ENCODE assay signal across 30 cellular contexts in the genomic region with DNA sequence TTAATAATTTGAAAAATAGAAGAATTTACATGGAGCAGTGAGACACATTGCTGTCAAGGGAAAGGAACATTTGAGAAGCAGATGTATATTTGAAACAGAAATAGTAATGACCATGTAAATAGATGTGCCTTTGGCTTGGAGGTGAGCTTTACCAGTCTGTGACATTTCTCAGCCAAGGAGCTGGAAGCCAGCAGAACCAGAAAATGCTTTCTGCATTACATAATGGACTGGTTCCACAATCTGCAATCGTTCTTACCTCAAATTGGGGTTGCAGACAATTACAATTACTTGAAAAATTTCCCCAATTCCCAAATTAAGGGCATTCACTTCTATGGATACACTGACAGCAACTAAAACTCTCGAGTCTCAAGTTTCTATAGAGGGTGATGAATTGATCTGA. TPM values are rescaled to one million over a fixed set of nuclear protein-coding genes. Genes with fewer than 3 reads are reported as not detected.
"Had no signal": no experiment of that assay in that cellular context is flagged by ENCODE, and none has a peak within 500 bp of the region (broad histone marks: within the 10 kb centered on the region; RNA-seq: fewer than 3 reads in every experiment).

No MANE protein-coding gene starts in this region.

- H3K27ac Mint-ChIP-seq: activated CD4-positive, alpha-beta memory T cell treated with anti-CD3 and anti-CD28 coated beads, Interleukin-2, amount 10 ng/mL, durations not matched to agents 7 days and 5 days; activated CD8-positive, alpha-beta memory T cell treated with anti-CD3 and anti-CD28 coated beads, Interleukin-2, amount 10 ng/mL, durations not matched to agents 7 days and 5 days; activated naive CD4-positive, alpha-beta T cell treated with anti-CD3 and anti-CD28 coated beads, Interleukin-2, amount 10 ng/mL, durations not matched to agents 7 days and 5 days; activated naive CD8-positive, alpha-beta T cell; activated naive CD8-positive, alpha-beta T cell treated with anti-CD3 and anti-CD28 coated beads, Interleukin-2, amount 50 U/mL, for 24 hours had no signal

- H3K4me1 Mint-ChIP-seq: activated CD4-positive, alpha-beta memory T cell treated with anti-CD3 and anti-CD28 coated beads, Interleukin-2, amount 10 ng/mL, durations not matched to agents 7 days and 5 days; activated CD8-positive, alpha-beta memory T cell treated with anti-CD3 and anti-CD28 coated beads, Interleukin-2, amount 10 ng/mL, durations not matched to agents 7 days and 5 days; activated naive CD4-positive, alpha-beta T cell treated with anti-CD3 and anti-CD28 coated beads, Interleukin-2, amount 10 ng/mL, durations not matched to agents 7 days and 5 days; activated naive CD8-positive, alpha-beta T cell treated with anti-CD3 and anti-CD28 coated beads, Interleukin-2, amount 50 U/mL, for 24 hours; central memory CD8-positive, alpha-beta T cell had no signal

- H3K9me3 ChIP-seq: Peyer's patch had no signal

- ATAC-seq: activated CD8-positive, alpha-beta memory T cell treated with anti-CD3 and anti-CD28 coated beads, Interleukin-2, amount 10 ng/mL, durations not matched to agents 7 days and 5 days; activated naive CD8-positive, alpha-beta T cell treated with anti-CD3 and anti-CD28 coated beads, Interleukin-2, amount 50 U/mL, for 24 hours had no signal

- H3K4me3 Mint-ChIP-seq: activated CD4-positive, alpha-beta memory T cell treated with anti-CD3 and anti-CD28 coated beads, Interleukin-2, amount 10 ng/mL, durations not matched to agents 7 days and 5 days; activated CD8-positive, alpha-beta memory T cell treated with anti-CD3 and anti-CD28 coated beads, Interleukin-2, amount 10 ng/mL, durations not matched to agents 7 days and 5 days; activated naive CD4-positive, alpha-beta T cell treated with anti-CD3 and anti-CD28 coated beads, Interleukin-2, amount 10 ng/mL, durations not matched to agents 7 days and 5 days; activated naive CD8-positive, alpha-beta T cell; activated naive CD8-positive, alpha-beta T cell treated with anti-CD3 and anti-CD28 coated beads, Interleukin-2, amount 50 U/mL, for 24 hours; central memory CD8-positive, alpha-beta T cell had no signal

- H3K36me3 Mint-ChIP-seq: activated CD8-positive, alpha-beta memory T cell treated with anti-CD3 and anti-CD28 coated beads, Interleukin-2, amount 10 ng/mL, durations not matched to agents 7 days and 5 days; activated naive CD4-positive, alpha-beta T cell treated with anti-CD3 and anti-CD28 coated beads, Interleukin-2, amount 10 ng/mL, durations not matched to agents 7 days and 5 days; activated naive CD8-positive, alpha-beta T cell had no signal

- H3K4me3 ChIP-seq: cardiac muscle cell, Peyer's patch had no signal

- H3K27ac ChIP-seq: brain microvascular endothelial cell, cardiac muscle cell, Peyer's patch, WERI-Rb-1 had no signal

- DNase-seq: activated CD4-positive, alpha-beta memory T cell treated with anti-CD3 and anti-CD28 coated beads, Interleukin-2, amount 10 ng/mL, durations not matched to agents 7 days and 5 days; activated CD4-positive, alpha-beta T cell treated with anti-CD3 and anti-CD28 coated beads for 1 hour; activated CD4-positive, alpha-beta T cell treated with anti-CD3 and anti-CD28 coated beads for 48 hours; activated CD4-positive, CD25-positive, alpha-beta regulatory T cell; activated CD8-positive, alpha-beta memory T cell treated with anti-CD3 and anti-CD28 coated beads for 24 hours; activated CD8-positive, alpha-beta memory T cell treated with anti-CD3 and anti-CD28 coated beads, Interleukin-2, amount 10 ng/mL, durations not matched to agents 7 days and 5 days; activated CD8-positive, alpha-beta memory T cell treated with anti-CD3 and anti-CD28 coated beads, Interleukin-2, amount 50 U/mL, for 48 hours; activated effector memory CD4-positive, alpha-beta T cell treated with Interleukin-2 at 50 U/mL for 16 hours; activated naive CD4-positive, alpha-beta T cell treated with anti-CD3 and anti-CD28 coated beads, Interleukin-2, amount 10 ng/mL, durations not matched to agents 7 days and 5 days; activated naive CD8-positive, alpha-beta T cell treated with anti-CD3 and anti-CD28 coated beads, Interleukin-2, amount 50 U/mL, for 24 hours; activated T-cell treated with anti-CD3 and anti-CD28 coated beads, Interleukin-2, amount 50 U/mL, for 48 hours; anterior cingulate cortex; brain microvascular endothelial cell; Karpas-422; KBM-7; NCI-H1105; NCI-H1417 treated with DMSO at 0.1 percent for 48 hours; NCI-H187 treated with DMSO at 0.1 percent for 48 hours; NCI-H2081; NCI-H2171 treated with DMSO at 0.1 percent for 48 hours; NCI-H524; Peyer's patch; RPMI8226; T1000; WERI-Rb-1 had no signal

- H3K27me3 Mint-ChIP-seq: activated CD4-positive, alpha-beta memory T cell treated with anti-CD3 and anti-CD28 coated beads, Interleukin-2, amount 10 ng/mL, durations not matched to agents 7 days and 5 days; activated CD8-positive, alpha-beta memory T cell treated with anti-CD3 and anti-CD28 coated beads, Interleukin-2, amount 10 ng/mL, durations not matched to agents 7 days and 5 days; activated naive CD4-positive, alpha-beta T cell treated with anti-CD3 and anti-CD28 coated beads, Interleukin-2, amount 10 ng/mL, durations not matched to agents 7 days and 5 days; activated naive CD8-positive, alpha-beta T cell; central memory CD8-positive, alpha-beta T cell had no signal

- H3K4me1 ChIP-seq: Peyer's patch had no signal

- H3K9me3 Mint-ChIP-seq: activated CD4-positive, alpha-beta memory T cell treated with anti-CD3 and anti-CD28 coated beads, Interleukin-2, amount 10 ng/mL, durations not matched to agents 7 days and 5 days; activated naive CD4-positive, alpha-beta T cell treated with anti-CD3 and anti-CD28 coated beads, Interleukin-2, amount 10 ng/mL, durations not matched to agents 7 days and 5 days; activated naive CD8-positive, alpha-beta T cell treated with anti-CD3 and anti-CD28 coated beads, Interleukin-2, amount 50 U/mL, for 24 hours; central memory CD8-positive, alpha-beta T cell had no signal

- H3K36me3 ChIP-seq: brain microvascular endothelial cell, cardiac muscle cell, Peyer's patch, WERI-Rb-1 had no signal

- H3K27me3 ChIP-seq: brain microvascular endothelial cell, cardiac muscle cell, Peyer's patch had no signal

RNA-seq across cellular contexts. Expression of a gene that starts 59.7 kb away (rescaled TPM):
- total RNA-seq: activated CD4-positive, alpha-beta memory T cell treated with anti-CD3 and anti-CD28 coated beads, Interleukin-2, amount 10 ng/mL, durations not matched to agents 7 days and 5 days; activated CD8-positive, alpha-beta memory T cell treated with anti-CD3 and anti-CD28 coated beads, Interleukin-2, amount 10 ng/mL, durations not matched to agents 7 days and 5 days; T-helper 1 cell treated with Interleukin-12 subunit alpha and Interleukin-12 subunit beta and Interleukin-4 antibody, amounts not matched to agents 30 ng/mL and 1 ng/mL, for 36 hours; T-helper 2 cell treated with Interferon-gamma antibody and Interleukin-4, amounts not matched to agents 100 ng/mL and 5 ng/mL, for 36 hours had no signal
